ENCODE assay signal across 26 cellular contexts in the genomic region with DNA sequence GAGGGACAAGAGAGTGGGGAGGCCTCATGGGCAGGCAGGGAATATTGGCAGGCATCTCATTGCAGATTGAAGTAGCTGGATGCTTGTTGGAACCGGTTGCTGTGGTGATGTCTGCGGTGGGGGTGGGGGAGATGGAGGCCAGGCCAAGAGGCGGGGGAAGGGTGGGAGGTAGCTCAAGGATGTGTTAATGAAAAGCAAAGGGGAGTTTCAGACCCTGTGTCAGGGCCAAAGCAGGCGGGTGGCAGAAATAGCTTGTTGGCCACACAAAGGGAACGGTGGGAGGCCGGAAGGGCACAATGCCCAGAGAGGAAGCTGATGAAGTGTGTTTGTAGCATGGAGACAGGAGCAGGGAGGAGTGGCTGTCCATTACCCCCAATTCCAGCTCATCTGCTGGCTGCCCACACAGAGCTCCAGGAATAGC. TPM values are rescaled to one million over a fixed set of nuclear protein-coding genes. Genes with fewer than 3 reads are reported as not detected.
A peak's percentile ranks its signal among the peaks of the same experiment; 100 is the strongest.
DNase-seq lines count a peak whose midpoint lies in the region; ATAC-seq, FAIRE-seq and TF ChIP-seq lines count a peak whose summit lies in the region.
"Had no signal": no experiment of that assay in that cellular context is flagged by ENCODE, and none has a peak within 500 bp of the region (broad histone marks: within the 10 kb centered on the region; RNA-seq: fewer than 3 reads in every experiment).

No MANE protein-coding gene starts in this region.

- H2BK15ac ChIP-seq in H1 (ENCODE audit: low read length), result 0 out of 2 replicates have a peak overlapping the region, but pooled peaks have one; percentile 98

- no peaks in the 10 kb centered on the region for H3K9me3 ChIP-seq in H1 (ENCODE audit: insufficient read depth in 2 of 2, low read depth in 1 of 2, low read length in 1 of 2)
- H3K9me3 ChIP-seq: A549, colonic mucosa had no signal

- H3K9ac ChIP-seq in H1 (replicated peaks in 1 of 4; ENCODE audit: extremely low read depth in 1 of 4, low read depth in 3 of 4, low read length in 3 of 4), result 0 out of 7 replicates have a peak overlapping the region, but pooled peaks of 1 of the 4 experiments have one; percentile 2

- no peaks in the 10 kb centered on the region for H3K4me1 Mint-ChIP-seq in activated T-cell treated with anti-CD3 and anti-CD28 coated beads, Interleukin-2, amount 50 U/mL, for 72 hours (ENCODE audit: low read depth)
- H3K4me1 Mint-ChIP-seq in activated naive CD4-positive, alpha-beta T cell treated with anti-CD3 and anti-CD28 coated beads, Interleukin-2, amount 10 ng/mL, durations not matched to agents 7 days and 5 days, result no peaks in the 10 kb centered on the region
- H3K4me1 Mint-ChIP-seq: activated CD4-positive, alpha-beta T cell treated with anti-CD3 and anti-CD28 coated beads, Interleukin-2, amount 10 ng/mL, durations not matched to agents 24 days and 14 days; activated CD8-positive, alpha-beta memory T cell treated with anti-CD3 and anti-CD28 coated beads, Interleukin-2, amount 10 ng/mL, durations not matched to agents 7 days and 5 days had no signal

- H3K27me3 Mint-ChIP-seq in activated T-cell treated with anti-CD3 and anti-CD28 coated beads, Interleukin-2, amount 50 U/mL, for 72 hours (ENCODE audit: low read depth), result peaks cover 26% of the 10 kb centered on the region
- peaks cover 41% of the 10 kb centered on the region for H3K27me3 Mint-ChIP-seq in activated naive CD4-positive, alpha-beta T cell treated with anti-CD3 and anti-CD28 coated beads, Interleukin-2, amount 10 ng/mL, durations not matched to agents 7 days and 5 days

- H4K20me1 ChIP-seq in H1 (replicated peaks in 1 of 2; ENCODE audit: control insufficient read depth in 1 of 2, insufficient read depth in 2 of 2, low read length in 2 of 2), result peaks cover 0 to 5% of the 10 kb centered on the region in 2 experiments

- 0 out of 2 replicates have a peak overlapping the region, but pooled peaks have one; percentile 89 for H2BK12ac ChIP-seq in H1 (ENCODE audit: low read depth, low read length)

- no peaks in the 10 kb centered on the region for H3K23me2 ChIP-seq in H1 (ENCODE audit: low read depth, low read length)

- H3K4me3 Mint-ChIP-seq in activated T-cell treated with anti-CD3 and anti-CD28 coated beads, Interleukin-2, amount 50 U/mL, for 72 hours, result no peak overlapping the region
- no peak overlapping the region for H3K4me3 Mint-ChIP-seq in activated naive CD4-positive, alpha-beta T cell treated with anti-CD3 and anti-CD28 coated beads, Interleukin-2, amount 10 ng/mL, durations not matched to agents 7 days and 5 days
- H3K4me3 Mint-ChIP-seq: activated CD4-positive, alpha-beta T cell treated with anti-CD3 and anti-CD28 coated beads, Interleukin-2, amount 10 ng/mL, durations not matched to agents 24 days and 14 days; activated CD8-positive, alpha-beta memory T cell treated with anti-CD3 and anti-CD28 coated beads, Interleukin-2, amount 10 ng/mL, durations not matched to agents 7 days and 5 days; activated naive CD8-positive, alpha-beta T cell had no signal

- no peak overlapping the region for H4K5ac ChIP-seq in H1 (ENCODE audit: insufficient read length, low read depth, low read length)

- ATAC-seq in activated T-cell treated with anti-CD3 and anti-CD28 coated beads, Interleukin-2, amount 50 U/mL, for 72 hours (replicated peaks in 1 of 2), result no peak
- ATAC-seq: A549; activated CD8-positive, alpha-beta memory T cell treated with anti-CD3 and anti-CD28 coated beads, Interleukin-2, amount 10 ng/mL, durations not matched to agents 7 days and 5 days; right cardiac atrium had no signal

- H3K27ac Mint-ChIP-seq in activated T-cell treated with anti-CD3 and anti-CD28 coated beads, Interleukin-2, amount 50 U/mL, for 72 hours, result no peak overlapping the region
- no peak overlapping the region for H3K27ac Mint-ChIP-seq in activated naive CD4-positive, alpha-beta T cell treated with anti-CD3 and anti-CD28 coated beads, Interleukin-2, amount 10 ng/mL, durations not matched to agents 7 days and 5 days
- H3K27ac Mint-ChIP-seq: activated CD4-positive, alpha-beta T cell treated with anti-CD3 and anti-CD28 coated beads, Interleukin-2, amount 10 ng/mL, durations not matched to agents 24 days and 14 days; activated CD8-positive, alpha-beta memory T cell treated with anti-CD3 and anti-CD28 coated beads, Interleukin-2, amount 10 ng/mL, durations not matched to agents 7 days and 5 days; activated naive CD8-positive, alpha-beta T cell had no signal

- H3K79me2 ChIP-seq in H1 (ENCODE audit: control insufficient read depth in 1 of 2, insufficient read depth in 2 of 2, low read length in 2 of 2), result no peaks in the 10 kb centered on the region

- no peaks in the 10 kb centered on the region for H3K79me1 ChIP-seq in H1 (ENCODE audit: low read depth, low read length)

- H3K4me2 ChIP-seq in H1 (ENCODE audit: insufficient read depth in 1 of 2, low read depth in 2 of 2, low read length in 2 of 2), result peak overlapping the region; percentile 27 to 42
- H3K4me2 ChIP-seq: A549 had no signal

- H3K4ac ChIP-seq in H1 (replicated peaks; ENCODE audit: insufficient read length, low read depth, low read length), result no peak overlapping the region

- no peak overlapping the region for H4K91ac ChIP-seq in H1 (replicated peaks; ENCODE audit: insufficient read length, low read length)

- CTCF ChIA-PET in H1 (lab: Charles Lee; ENCODE audit: partially characterized antibody), result interaction anchor here (0.7 to 12.1 kb wide), 21 partner anchors 9 to 211 kb away, joined by 3 to 87 read pairs (median 5); a partner anchor contains a TSS
- CTCF ChIA-PET in activated naive CD4-positive, alpha-beta T cell treated with anti-CD3 and anti-CD28 coated beads, Interleukin-2, amount 10 ng/mL, durations not matched to agents 7 days and 5 days (lab: Charles Lee), result no interaction called here

- 33% methylated on average over 6 of the region's 6 CpGs; no CpG with 5 or more reads in 1 of the 2 experiments for WGBS in H1 (ENCODE audit: extremely low coverage in 1 of 2, insufficient coverage in 1 of 2, insufficient read length in 1 of 2, insufficient replicate concordance in 2 of 2, low coverage in 1 of 2, low lambda C conversion rate in 2 of 2, missing lambda C conversion rate in 1 of 2), 2 experiments

- POLR2A ChIA-PET in H1 (lab: Charles Lee; ENCODE audit: partially characterized antibody), result interaction anchor here (0.7 to 2.3 kb wide), 9 partner anchors 9 to 77 kb away, joined by 3 to 8 read pairs (median 3); no protein-coding TSS in a partner anchor

- TF ChIP-seq EP300 in H1 (IDR thresholded peaks at IDR 0.05; ENCODE audit: borderline replicate concordance in 1 of 2, low read depth in 2 of 2, low read length in 2 of 2), result no peak

- FAIRE-seq in H1 (lab: Jason Lieb, UNC), result no peak
- no peak for FAIRE-seq in GM19239 (lab: Jason Lieb, UNC)
- FAIRE-seq: A549, endometrium, GM18507 had no signal

- DNase-seq in NCI-H2171 treated with DMSO at 0.1 percent for 48 hours (lab: John Stamatoyannopoulos, UW), result peak; percentile 28
- DNase-seq in NCI-H2171 (lab: John Stamatoyannopoulos, UW), result no peak
- peak; percentile 75 for DNase-seq in NCI-H2227 treated with DMSO at 0.1 percent for 48 hours (lab: John Stamatoyannopoulos, UW)
- no peak for DNase-seq in H1 (ENCODE audit: low read depth in 1 of 2, low spot score in 2 of 2)
- peak; percentile 43 for DNase-seq in retina
- no peak for DNase-seq in GM19239 (ENCODE audit: insufficient read length, low spot score)
- no peak for DNase-seq in activated T-cell treated with anti-CD3 and anti-CD28 coated beads, Interleukin-2, amount 50 U/mL, for 72 hours
- DNase-seq in activated naive CD4-positive, alpha-beta T cell treated with anti-CD3 and anti-CD28 coated beads, Interleukin-2, amount 10 ng/mL, durations not matched to agents 7 days and 5 days, result no peak
- DNase-seq: activated CD4-positive, alpha-beta T cell treated with anti-CD3 and anti-CD28 coated beads, Interleukin-2, amount 10 ng/mL, durations not matched to agents 24 days and 14 days; activated CD8-positive, alpha-beta memory T cell treated with anti-CD3 and anti-CD28 coated beads, Interleukin-2, amount 10 ng/mL, durations not matched to agents 7 days and 5 days; colonic mucosa; EL; head of caudate nucleus; NCI-H146; NCI-H526; OCI-M1; right cardiac atrium; SHP77 treated with DMSO at 0.1 percent for 48 hours; stimulated activated CD8-positive, alpha-beta memory T cell treated with anti-CD3 and anti-CD28 coated beads, Interleukin-4, amount 100 ng/mL, for 48 hours; T-helper 1 cell had no signal

- no peak overlapping the region; the same call in 1 of the 2 replicates for H4K8ac ChIP-seq in H1 (ENCODE audit: extremely low read depth, insufficient read depth, low read length)

- TF ChIP-seq POLR2A in H1 (IDR thresholded peaks at IDR 0.05; ENCODE audit: control extremely low read depth in 1 of 2, low read depth in 2 of 2, low read length in 2 of 2), result no peak

- H3K4me3 ChIP-seq in H1 (ENCODE audit: extremely low read depth in 1 of 4, insufficient read depth in 2 of 4, low read depth in 3 of 4, low read length in 4 of 4), result no peak overlapping the region; a peak in 3 of 8 replicates
- H3K4me3 ChIP-seq: A549, colonic mucosa, lung had no signal

- TF ChIP-seq RAD21 in H1 (IDR thresholded peaks at IDR 0.05 in 1 of 2, conservative IDR thresholded peaks at IDR 0.05 in 1 of 2; ENCODE audit: low read depth in 2 of 2, low read length in 2 of 2), result no peak

- H2AK5ac ChIP-seq in H1 (ENCODE audit: low read depth, low read length), result no peak overlapping the region

- peaks cover 0 to 5% (median 0%) of the 10 kb centered on the region in 4 experiments; a peak in 1 of 7 replicates for H3K27me3 ChIP-seq in H1 (replicated peaks in 1 of 4; ENCODE audit: control insufficient read depth in 3 of 4, extremely low read depth in 1 of 4, insufficient read depth in 3 of 4, low read length in 3 of 4)
- H3K27me3 ChIP-seq: colonic mucosa had no signal

- H3K27ac ChIP-seq in H1 (ENCODE audit: low read depth, low read length), result no peak overlapping the region
- H3K27ac ChIP-seq: A549, colonic mucosa had no signal

- no peaks in the 10 kb centered on the region for H3K36me3 Mint-ChIP-seq in activated T-cell treated with anti-CD3 and anti-CD28 coated beads, Interleukin-2, amount 50 U/mL, for 72 hours (ENCODE audit: insufficient read depth in 2 of 2)
- no peaks in the 10 kb centered on the region for H3K36me3 Mint-ChIP-seq in activated naive CD4-positive, alpha-beta T cell treated with anti-CD3 and anti-CD28 coated beads, Interleukin-2, amount 10 ng/mL, durations not matched to agents 7 days and 5 days
- H3K36me3 Mint-ChIP-seq: activated CD8-positive, alpha-beta memory T cell treated with anti-CD3 and anti-CD28 coated beads, Interleukin-2, amount 10 ng/mL, durations not matched to agents 7 days and 5 days; activated naive CD8-positive, alpha-beta T cell had no signal

- no peak overlapping the region for H3K14ac ChIP-seq in H1 (ENCODE audit: insufficient read length)

- H3K36me3 ChIP-seq in H1 (ENCODE audit: control insufficient read depth in 2 of 4, insufficient read depth in 4 of 4, low read length in 3 of 4), result no peaks in the 10 kb centered on the region
- H3K36me3 ChIP-seq: colonic mucosa had no signal

- no peak for TF ChIP-seq CTCF in H1 (IDR thresholded peaks at IDR 0.05; ENCODE audit: control extremely low read depth in 1 of 3, insufficient read depth in 1 of 3, low read depth in 1 of 3, low read length in 3 of 3)

- peaks cover 7 to 15% (median 11%) of the 10 kb centered on the region in 4 experiments for H3K4me1 ChIP-seq in H1 (replicated peaks in 1 of 4; ENCODE audit: control insufficient read depth in 3 of 4, insufficient read depth in 4 of 4, low read length in 3 of 4)
- H3K4me1 ChIP-seq: A549, colonic mucosa had no signal

- H2AFZ ChIP-seq in H1 (ENCODE audit: low read length), result no peak overlapping the region

- peak overlapping the region; percentile 63; the same call in 1 of the 2 replicates for H2BK5ac ChIP-seq in H1 (ENCODE audit: low read depth, low read length)

- H3K18ac ChIP-seq in H1 (ENCODE audit: extremely low read depth, low read length), result no peak overlapping the region

- H2BK120ac ChIP-seq in H1 (replicated peaks; ENCODE audit: low read depth, low read length), result no peak overlapping the region

- no peak overlapping the region for H3K23ac ChIP-seq in H1 (ENCODE audit: insufficient read length)

- no peak overlapping the region for H3K56ac ChIP-seq in H1 (replicated peaks; ENCODE audit: insufficient read length, low read depth, low read length)

- H2BK20ac ChIP-seq in H1 (ENCODE audit: low read length), result no peak overlapping the region

- no peaks in the 10 kb centered on the region for H3K9me3 Mint-ChIP-seq in activated T-cell treated with anti-CD3 and anti-CD28 coated beads, Interleukin-2, amount 50 U/mL, for 72 hours
- no peaks in the 10 kb centered on the region for H3K9me3 Mint-ChIP-seq in activated naive CD4-positive, alpha-beta T cell treated with anti-CD3 and anti-CD28 coated beads, Interleukin-2, amount 10 ng/mL, durations not matched to agents 7 days and 5 days
- H3K9me3 Mint-ChIP-seq: activated CD4-positive, alpha-beta T cell treated with anti-CD3 and anti-CD28 coated beads, Interleukin-2, amount 10 ng/mL, durations not matched to agents 24 days and 14 days had no signal

RNA-seq across cellular contexts. Expression of a gene that starts 28.0 kb away (rescaled TPM):
- total RNA-seq in H1 (2021; fragmentation: NEBNext Ultra II Directional; extraction: Animal tissue kit (Norgen Biotek cat#: 25700)), result 1.0 and 2.0 TPM in 2 replicates
- 2.7 and 3.3 TPM in 2 replicates for polyA plus RNA-seq in H1 (2011; rRNA removed)
- 4.3 TPM for polyA plus RNA-seq in H1 (2011; cell fraction: cytosol; rRNA removed)
- 3.7 TPM for polyA plus RNA-seq in H1 (2011; cell fraction: nucleus; rRNA removed)
- polyA plus RNA-seq in H1 (2012, experiment 1 of 2), result 2.1 to 3.9 TPM (median 3.0 TPM) in 4 replicates
- 1.3 TPM for polyA plus RNA-seq in H1 (2012, experiment 2 of 2)
- polyA plus RNA-seq in H1 (2013, experiment 1 of 2), result 2.0 TPM
- polyA plus RNA-seq in H1 (2013, experiment 2 of 2), result 1.5 TPM
- 0.61 and 2.4 TPM in 2 replicates for polyA minus RNA-seq in H1 (2011; rRNA and poly(A)+ RNA removed)
- polyA minus RNA-seq in H1 (2011; cell fraction: cytosol; rRNA and poly(A)+ RNA removed), result 3.3 TPM
- polyA minus RNA-seq in H1 (2011; cell fraction: nucleus; rRNA and poly(A)+ RNA removed), result 11.1 TPM
- total RNA-seq in activated T-cell treated with anti-CD3 and anti-CD28 coated beads, Interleukin-2, amount 50 U/mL, for 72 hours, result not detected
- total RNA-seq: activated CD4-positive, alpha-beta T cell treated with anti-CD3 and anti-CD28 coated beads, Interleukin-2, amount 10 ng/mL, durations not matched to agents 24 days and 14 days; activated CD8-positive, alpha-beta memory T cell treated with anti-CD3 and anti-CD28 coated beads, Interleukin-2, amount 10 ng/mL, durations not matched to agents 7 days and 5 days; omental fat pad; right cardiac atrium had no signal

Comparison
In these comparisons a context has a peak if more than half of its experiments do, and no peak if none do; other contexts are left out.
1. DNase-seq: peak in NCI-H2171 treated with DMSO at 0.1 percent for 48 hours (single experiment), NCI-H2227 treated with DMSO at 0.1 percent for 48 hours (single experiment) and retina (single experiment); none in NCI-H2171 (single experiment), H1 (0 of 2), GM19239 (single experiment), activated T-cell treated with anti-CD3 and anti-CD28 coated beads, Interleukin-2, amount 50 U/mL, for 72 hours (0 of 2) and activated naive CD4-positive, alpha-beta T cell treated with anti-CD3 and anti-CD28 coated beads, Interleukin-2, amount 10 ng/mL, durations not matched to agents 7 days and 5 days (single experiment).